ENCODE assay signal across 1 cellular context in the genomic region with DNA sequence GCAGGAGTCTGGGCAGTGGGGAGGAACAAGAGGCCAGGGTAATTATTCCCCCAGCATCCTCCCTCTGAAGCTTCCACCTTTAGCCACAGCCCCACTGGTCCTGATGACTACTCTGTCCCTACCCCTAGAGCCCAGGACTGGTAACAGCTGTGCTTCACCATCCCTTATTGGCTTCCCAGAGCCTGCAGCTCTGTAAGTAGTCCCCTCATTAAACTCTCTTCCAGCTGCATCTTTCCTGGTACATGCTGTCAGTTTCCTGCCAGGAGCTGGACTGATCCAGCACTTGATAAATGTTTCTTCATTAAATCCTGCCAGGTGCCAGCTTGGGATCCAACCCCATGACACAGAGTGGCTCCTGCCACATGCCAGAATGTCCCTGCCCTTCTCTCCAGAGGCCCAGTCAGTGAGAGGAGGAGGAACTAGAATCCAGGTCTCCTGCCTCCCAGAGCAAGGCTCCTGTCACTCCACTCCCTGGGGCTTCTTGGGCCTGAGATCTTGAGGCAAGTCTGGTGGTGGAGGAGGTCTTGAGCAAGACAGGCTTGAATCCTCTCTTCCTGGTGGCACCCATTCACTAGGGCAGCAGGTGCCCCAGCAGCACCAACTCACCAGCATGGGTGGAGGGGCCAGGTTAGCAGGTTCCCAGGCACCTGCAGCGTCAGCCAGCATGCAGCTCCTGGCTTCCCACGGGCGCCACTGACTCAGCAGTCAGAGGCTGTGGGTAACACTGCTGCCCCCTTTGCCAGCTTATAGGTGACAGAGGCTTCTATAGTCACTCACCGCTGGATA.
TF ChIP-seq lines count a peak whose summit lies in the region.

No MANE protein-coding gene starts in this region.

TF ChIP-seq in H1, 55 proteins besides CTCF, POLR2A, EP300 and RAD21:
- TF ChIP-seq TBP (IDR thresholded peaks at IDR 0.05; ENCODE audit: low read depth, low read length) (no peak), NRF1 (IDR thresholded peaks at IDR 0.05; ENCODE audit: low read depth, low read length) (no peak), HDAC6 (IDR thresholded peaks at IDR 0.05; ENCODE audit: low read depth, low read length) (no peak), CHD2 (IDR thresholded peaks at IDR 0.05; ENCODE audit: low read length) (no peak), ASH2L (IDR thresholded peaks at IDR 0.05; ENCODE audit: low read length) (no peak), BACH1 (IDR thresholded peaks at IDR 0.05; ENCODE audit: low read length) (peak; percentile 49; the same call in 1 of the 2 replicates), KDM4A (IDR thresholded peaks at IDR 0.05; ENCODE audit: low read depth, low read length, severe bottlenecking) (no peak), POLR2AphosphoS5 (IDR thresholded peaks at IDR 0.05; ENCODE audit: low read depth, low read length) (peak; percentile 50; the same call in 1 of the 2 replicates)
